8 cellular contexts compared by ENCODE assay signal in the genomic region with DNA sequence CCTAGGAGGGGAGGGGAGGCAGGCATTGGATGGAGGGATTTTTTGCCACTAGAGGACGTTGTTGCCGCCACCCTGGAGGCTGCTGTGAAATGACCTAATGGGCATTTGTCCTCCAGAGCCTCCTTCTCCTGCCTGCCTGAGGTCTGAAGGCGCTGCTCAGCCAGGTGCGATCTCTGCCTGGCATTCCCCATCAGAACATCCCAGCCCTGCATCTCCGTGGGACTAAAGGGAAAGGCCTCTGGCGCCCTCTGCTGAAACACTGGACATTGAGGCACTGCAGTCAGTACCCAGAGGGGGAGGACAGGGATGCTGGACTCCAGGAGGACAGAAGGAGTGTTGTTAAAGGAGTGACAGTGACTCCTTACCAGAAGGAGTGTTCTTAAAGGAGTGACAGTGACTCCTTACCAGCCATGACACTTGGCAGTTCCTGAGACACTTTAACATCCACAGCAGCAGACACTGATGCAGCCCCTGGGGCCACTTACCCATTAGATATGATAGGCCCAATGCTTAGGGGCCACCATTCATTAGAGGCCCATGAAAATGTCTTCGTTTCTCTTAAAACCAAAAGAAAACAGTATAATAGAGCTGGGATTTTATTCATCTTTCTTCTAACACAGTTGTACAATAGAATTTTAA. TPM values are rescaled to one million over a fixed set of nuclear protein-coding genes. Genes with fewer than 3 reads are reported as not detected.
DNase-seq lines count a peak whose midpoint lies in the region; ATAC-seq, FAIRE-seq and TF ChIP-seq lines count a peak whose summit lies in the region.

No MANE protein-coding gene starts in this region.

- FAIRE-seq in GM19239 (lab: Jason Lieb, UNC), result peak; percentile 44

- no peak overlapping the region for H3K27ac ChIP-seq in adrenal gland
- no peak overlapping the region for H3K27ac ChIP-seq in right cardiac atrium (ENCODE audit: low read length)
- H3K27ac ChIP-seq in gastrocnemius medialis, result no peak overlapping the region

- H3K4me3 ChIP-seq in adrenal gland (no peak overlapping the region), right cardiac atrium (ENCODE audit: low read length) (no peak overlapping the region), gastrocnemius medialis (no peak overlapping the region)

- no peaks in the 10 kb centered on the region for H3K4me1 ChIP-seq in adrenal gland (replicated peaks in 1 of 2)
- peaks cover 2% of the 10 kb centered on the region for H3K4me1 ChIP-seq in right cardiac atrium (ENCODE audit: control insufficient read depth, insufficient read depth, low read length)
- H3K4me1 ChIP-seq in gastrocnemius medialis, result no peaks in the 10 kb centered on the region

- WGBS in adrenal gland, 4 donors, result 12 to 53% (median 41%) methylated on average over 5 to 7 of the region's 7 CpGs
- WGBS in right cardiac atrium, result 31% methylated on average over 7 of the region's 7 CpGs

- H3K36me3 ChIP-seq in adrenal gland (replicated peaks in 1 of 2) (peaks cover 0 to 23% of the 10 kb centered on the region in 2 donors), gastrocnemius medialis (peaks cover 0 to 29% of the 10 kb centered on the region in 2 donors)

- ATAC-seq in right cardiac atrium, result peak; percentile 53 to 62
- peak; percentile 81 to 93 for ATAC-seq in gastrocnemius medialis
- ATAC-seq in HG03460 (IDR thresholded peaks at IDR 0.05; ENCODE audit: unreplicated experiment), result no peak
- no peak for ATAC-seq in HG03520 (IDR thresholded peaks at IDR 0.05; ENCODE audit: unreplicated experiment)

- TF ChIP-seq CTCF in adrenal gland (IDR thresholded peaks at IDR 0.05), result peak; percentile 30 to 62 (median 50)
- TF ChIP-seq CTCF in gastrocnemius medialis (IDR thresholded peaks at IDR 0.05 in 4 of 5, conservative IDR thresholded peaks at IDR 0.05 in 1 of 5), result peak; percentile 60 to 83 (median 75)

- intact Hi-C loops in adrenal gland (cut with DNase I) (loop anchor here in 1 of 2 donors (10.0 kb wide), 1 partner anchor 488 kb away; no protein-coding TSS in a partner anchor), right cardiac atrium (cut with DNase I) (no loop called here), gastrocnemius medialis (cut with DNase I; ENCODE audit: low total_unique reads) (loop anchor here (1.0 kb wide), 2 partner anchors 27 to 127 kb away; no protein-coding TSS in a partner anchor)

- TF ChIP-seq POLR2A in adrenal gland (IDR thresholded peaks at IDR 0.05) (no peak), gastrocnemius medialis (IDR thresholded peaks at IDR 0.05) (no peak)

- H3K9me3 ChIP-seq in adrenal gland (replicated peaks in 1 of 3), result no peaks in the 10 kb centered on the region
- H3K9me3 ChIP-seq in right cardiac atrium (ENCODE audit: control insufficient read depth, low read length), result no peaks in the 10 kb centered on the region
- H3K9me3 ChIP-seq in gastrocnemius medialis, result no peaks in the 10 kb centered on the region

- DNase-seq in AG08395 (ENCODE audit: low spot score), result peak; percentile 65
- no peak for DNase-seq in GM19239 (ENCODE audit: insufficient read length, low spot score)
- DNase-seq in NCI-H460 (ENCODE audit: extremely low read depth, low read depth), result peak; percentile 43
- DNase-seq in adrenal gland, result peak; percentile 42 to 72 (median 63)
- DNase-seq in right cardiac atrium, result peak in 2 of 3 donors; percentile 49 to 86
- DNase-seq in gastrocnemius medialis, result peak; percentile 51 to 75

- H3K27me3 ChIP-seq in adrenal gland (no peaks in the 10 kb centered on the region), right cardiac atrium (ENCODE audit: control insufficient read depth, insufficient read depth) (no peaks in the 10 kb centered on the region), gastrocnemius medialis (no peaks in the 10 kb centered on the region)

- in situ Hi-C loops in gastrocnemius medialis (cut with MboI; ENCODE audit: low sequenced_read_pairs in 4 of 4), result no loop called here

RNA-seq across cellular contexts. Expression of gene THNSL2, which starts 17.0 kb away (rescaled TPM):
- total RNA-seq in NCI-H460 (2014; rRNA removed; shearing (Covaris generic)), result 1.7 and 2.1 TPM in 2 replicates
- polyA plus RNA-seq in NCI-H460 (2014; cell fraction: nucleus; rRNA removed), result 0.54 and 1.3 TPM in 2 replicates
- total RNA-seq in adrenal gland (10 to 100 TPM in 7 of 8 donors, under 1 TPM in 1; 0.34 to 64.1 (median 37.4) TPM), right cardiac atrium (10 to 100 TPM; 17.4 to 35.0 (median 26.0) TPM), gastrocnemius medialis (10 to 100 TPM; 11.4 to 77.4 (median 47.1) TPM)
- polyA plus RNA-seq in adrenal gland (10 to 100 TPM; 22.6 to 79.7 (median 34.8) TPM), right cardiac atrium (27.4 TPM)

RNA-seq across cellular contexts. Expression of gene FABP1, which starts 59.3 kb away (rescaled TPM):
- total RNA-seq in NCI-H460 (2014; rRNA removed; shearing (Covaris generic)), result not detected in 2 replicates
- not detected in 2 replicates for polyA plus RNA-seq in NCI-H460 (2014; cell fraction: nucleus; rRNA removed)
- total RNA-seq in adrenal gland (under 1 TPM in 2 of 8 donors, not detected in 6; 0.43 to 0.84 TPM), right cardiac atrium (not detected), gastrocnemius medialis (10 to 100 TPM in 1 of 4 donors, 1 to 10 TPM in 2, under 1 TPM in 1; 0.41 to 11.6 (median 5.2) TPM)
- polyA plus RNA-seq in adrenal gland (1 to 10 TPM; 1.0 to 4.9 (median 4.0) TPM), right cardiac atrium (1.1 TPM)

Comparison
In these comparisons a context has a peak if more than half of its experiments do, and no peak if none do; other contexts are left out.
1. ATAC-seq: peak in right cardiac atrium (2 of 2) and gastrocnemius medialis (2 of 2); none in HG03460 (single experiment) and HG03520 (single experiment).